1 cellular context compared by ENCODE assay signal in genomic region chr5:151123897-151124751, GRCh38.
A peak's percentile ranks its signal among the peaks of the same experiment; 100 is the strongest.
TF ChIP-seq lines count a peak whose summit lies in the region.

No MANE protein-coding gene starts in this region.

TF ChIP-seq in GM12878, 131 proteins besides CTCF, POLR2A, EP300 and RAD21 (continued from another document):
- no peak for TF ChIP-seq USF2 (IDR thresholded peaks at IDR 0.05; ENCODE audit: borderline replicate concordance, low read depth, low read length)
- TF ChIP-seq POLR2AphosphoS5 (IDR thresholded peaks at IDR 0.05; ENCODE audit: low read length), result no peak
- TF ChIP-seq RBBP5 (conservative IDR thresholded peaks at IDR 0.05), result no peak
- no peak for TF ChIP-seq SUZ12 (IDR thresholded peaks at IDR 0.05; ENCODE audit: unreplicated experiment)
- no peak for TF ChIP-seq NFYA (IDR thresholded peaks at IDR 0.05; ENCODE audit: borderline replicate concordance, low read depth, low read length)
- peak; percentile 95 for TF ChIP-seq ATF7 (IDR thresholded peaks at IDR 0.05; ENCODE audit: low read depth)
- TF ChIP-seq EZH2 (IDR thresholded peaks at IDR 0.05; ENCODE audit: borderline replicate concordance, control insufficient read depth, low read depth, low read length), result no peak
- no peak for TF ChIP-seq IRF5 (IDR thresholded peaks at IDR 0.05; ENCODE audit: borderline replicate concordance)
- no peak for TF ChIP-seq ZSCAN29 (IDR thresholded peaks at IDR 0.05)
- no peak for TF ChIP-seq ZNF274 (IDR thresholded peaks at IDR 0.05; ENCODE audit: insufficient read depth, insufficient read length)
- peak; percentile 22; the same call in 1 of the 2 replicates for TF ChIP-seq SMC3 (IDR thresholded peaks at IDR 0.05; ENCODE audit: borderline replicate concordance, low read length)
- peak; percentile 90; the same call in 1 of the 2 replicates for TF ChIP-seq ZBED1 (IDR thresholded peaks at IDR 0.05; ENCODE audit: borderline replicate concordance)
- TF ChIP-seq NFIC (IDR thresholded peaks at IDR 0.05; ENCODE audit: low read depth, low read length), result peak; percentile 89
- TF ChIP-seq KAT2A (conservative IDR thresholded peaks at IDR 0.05; ENCODE audit: control insufficient read depth, low read depth, low read length), result no peak
- TF ChIP-seq POU2F2 (IDR thresholded peaks at IDR 0.05; ENCODE audit: borderline replicate concordance, low read depth, low read length), result peak; percentile 33; the same call in 2 of the 3 replicates
- no peak for TF ChIP-seq CHD1 (IDR thresholded peaks at IDR 0.05; ENCODE audit: low read depth, low read length)
- TF ChIP-seq TCF12 (IDR thresholded peaks at IDR 0.05; ENCODE audit: low read depth, low read length), result peak; percentile 99
- TF ChIP-seq ELK1 (IDR thresholded peaks at IDR 0.05; ENCODE audit: low read depth, low read length), result 0 out of 2 replicates have a peak, but pooled peaks have one; percentile 31
- TF ChIP-seq MEF2A (IDR thresholded peaks at IDR 0.05; ENCODE audit: insufficient read depth, low read depth, low read length), result peak; percentile 74; the same call in 1 of the 2 replicates
